Comparison of ENCODE assay signal across 21 cellular contexts in the genomic region with DNA sequence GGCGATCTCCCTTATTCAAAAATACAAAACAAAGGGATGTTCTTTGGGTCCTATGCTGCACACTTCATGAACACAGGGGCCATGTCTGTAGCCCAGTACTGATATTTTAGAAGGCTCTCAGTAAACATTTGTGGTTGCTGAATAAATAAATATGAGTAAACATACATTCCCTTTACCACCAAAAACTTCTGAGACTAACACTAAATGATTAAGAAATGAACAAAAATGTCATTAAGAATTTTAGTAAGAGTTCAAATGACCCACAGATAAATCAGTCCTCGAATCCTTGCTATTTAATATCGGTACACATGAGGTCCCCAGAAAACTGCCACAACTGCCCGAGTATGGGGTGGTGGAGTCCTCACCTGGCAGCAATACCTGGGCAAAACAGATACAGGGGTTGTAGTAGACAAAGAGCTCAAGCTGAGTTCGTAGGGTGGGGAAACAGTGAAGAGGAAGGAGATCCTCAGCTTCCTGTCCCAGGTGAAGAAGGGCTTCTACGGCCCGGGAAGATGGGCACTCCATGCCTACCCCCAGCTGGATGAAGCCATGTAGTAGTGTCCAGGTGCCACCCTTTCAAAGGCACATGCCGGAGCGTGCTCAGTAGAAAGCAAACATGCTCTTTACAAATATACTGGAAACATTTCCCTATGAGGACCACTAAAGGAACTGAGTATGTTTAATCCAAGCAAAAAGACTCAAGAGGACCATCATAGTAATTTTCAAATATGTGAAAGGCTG.
"Had no signal": no experiment of that assay in that cellular context is flagged by ENCODE, and none has a peak within 500 bp of the region (broad histone marks: within the 10 kb centered on the region; RNA-seq: fewer than 3 reads in every experiment).

No MANE protein-coding gene starts in this region.

- H3K4me3 ChIP-seq: esophagus squamous epithelium, psoas muscle, spleen, tibial artery, upper lobe of right lung, vagina had no signal

- H3K4me3 Mint-ChIP-seq: dendritic cell treated with granulocyte-macrophage colony-stimulating factor and Interleukin-4, amounts not matched to agents 40 ng/mL and 50 ng/mL, for 4 days; effector memory CD8-positive, alpha-beta T cell; immature natural killer cell; natural killer cell treated with Interleukin-12 subunit alpha and Interleukin-12 subunit beta and Interleukin-15 and Interleukin-18, amount 100 ng/mL, for 72 hours; stimulated activated memory B cell treated with anti-CD40 and anti-IgM and Interleukin-4, amounts not matched to agents 10 μg/mL and 1 μg/mL and 100 μg/mL, for 72 hours; stimulated activated naive CD8-positive, alpha-beta T cell treated with anti-CD3 and anti-CD28 coated beads, Interleukin-15, Interleukin-2, amounts not matched to agents 100 ng/mL and 50 ng/mL, for 24 hours had no signal

- H3K9me3 ChIP-seq: esophagus squamous epithelium, psoas muscle, spleen, tibial artery, upper lobe of right lung, vagina had no signal

- DNase-seq: effector memory CD8-positive, alpha-beta T cell; esophagus squamous epithelium; immature natural killer cell; left ventricle myocardium superior; mammary epithelial cell; midbrain; psoas muscle; retina; spleen; stimulated activated CD4-positive, alpha-beta T cell treated with anti-CD3 and anti-CD28 coated beads, Interleukin-15, amount 100 ng/mL, for 24 hours; stimulated activated CD4-positive, alpha-beta T cell treated with anti-CD3 and anti-CD28 coated beads, Interleukin-1b, Interleukin-23, amount 100 ng/mL, for 48 hours; stimulated activated CD4-positive, alpha-beta T cell treated with anti-CD3 and anti-CD28 coated beads, Interleukin-4, amount 100 ng/mL, for 24 hours; tibial artery; upper lobe of right lung had no signal

- H3K27me3 ChIP-seq: esophagus squamous epithelium, spleen, tibial artery, upper lobe of right lung, vagina had no signal

- H3K36me3 Mint-ChIP-seq: immature natural killer cell; natural killer cell treated with Interleukin-12 subunit alpha and Interleukin-12 subunit beta and Interleukin-15 and Interleukin-18, amount 100 ng/mL, for 72 hours; stimulated activated memory B cell treated with anti-CD40 and anti-IgM and Interleukin-4, amounts not matched to agents 10 μg/mL and 1 μg/mL and 100 μg/mL, for 72 hours had no signal

- H2AFZ ChIP-seq: parathyroid adenoma had no signal

- H3K4me1 Mint-ChIP-seq: immature natural killer cell; stimulated activated memory B cell treated with anti-CD40 and anti-IgM and Interleukin-4, amounts not matched to agents 10 μg/mL and 1 μg/mL and 100 μg/mL, for 72 hours had no signal

- H3K27me3 Mint-ChIP-seq: stimulated activated naive CD8-positive, alpha-beta T cell treated with anti-CD3 and anti-CD28 coated beads, Interleukin-15, Interleukin-2, amounts not matched to agents 100 ng/mL and 50 ng/mL, for 24 hours had no signal

- H3K9ac ChIP-seq: parathyroid adenoma had no signal

- H3K27ac Mint-ChIP-seq: dendritic cell treated with granulocyte-macrophage colony-stimulating factor and Interleukin-4, amounts not matched to agents 40 ng/mL and 50 ng/mL, for 4 days; effector memory CD8-positive, alpha-beta T cell; immature natural killer cell; natural killer cell treated with Interleukin-12 subunit alpha and Interleukin-12 subunit beta and Interleukin-15 and Interleukin-18, amount 100 ng/mL, for 72 hours; stimulated activated memory B cell treated with anti-CD40 and anti-IgM and Interleukin-4, amounts not matched to agents 10 μg/mL and 1 μg/mL and 100 μg/mL, for 72 hours; stimulated activated naive CD8-positive, alpha-beta T cell treated with anti-CD3 and anti-CD28 coated beads, Interleukin-15, Interleukin-2, amounts not matched to agents 100 ng/mL and 50 ng/mL, for 24 hours had no signal

- ATAC-seq: effector memory CD8-positive, alpha-beta T cell; natural killer cell treated with Interleukin-12 subunit alpha and Interleukin-12 subunit beta and Interleukin-15 and Interleukin-18, amount 100 ng/mL, for 72 hours; psoas muscle; sciatic nerve; stimulated activated memory B cell treated with anti-CD40 and anti-IgM and Interleukin-4, amounts not matched to agents 10 μg/mL and 1 μg/mL and 100 μg/mL, for 72 hours; upper lobe of right lung had no signal

- H3K27ac ChIP-seq: esophagus squamous epithelium, parathyroid adenoma, psoas muscle, spleen, upper lobe of right lung, vagina had no signal

- H3K4me1 ChIP-seq: esophagus squamous epithelium, parathyroid adenoma, upper lobe of right lung, vagina had no signal

- H3K79me2 ChIP-seq: parathyroid adenoma had no signal

- H3K9me3 Mint-ChIP-seq: dendritic cell treated with granulocyte-macrophage colony-stimulating factor and Interleukin-4, amounts not matched to agents 40 ng/mL and 50 ng/mL, for 4 days; effector memory CD8-positive, alpha-beta T cell; immature natural killer cell; natural killer cell treated with Interleukin-12 subunit alpha and Interleukin-12 subunit beta and Interleukin-15 and Interleukin-18, amount 100 ng/mL, for 72 hours; stimulated activated memory B cell treated with anti-CD40 and anti-IgM and Interleukin-4, amounts not matched to agents 10 μg/mL and 1 μg/mL and 100 μg/mL, for 72 hours; stimulated activated naive CD8-positive, alpha-beta T cell treated with anti-CD3 and anti-CD28 coated beads, Interleukin-15, Interleukin-2, amounts not matched to agents 100 ng/mL and 50 ng/mL, for 24 hours had no signal

- H3K36me3 ChIP-seq: esophagus squamous epithelium, spleen, tibial artery, upper lobe of right lung, vagina had no signal
